Comparison of ENCODE assay signal across 8 cellular contexts in the genomic region with DNA sequence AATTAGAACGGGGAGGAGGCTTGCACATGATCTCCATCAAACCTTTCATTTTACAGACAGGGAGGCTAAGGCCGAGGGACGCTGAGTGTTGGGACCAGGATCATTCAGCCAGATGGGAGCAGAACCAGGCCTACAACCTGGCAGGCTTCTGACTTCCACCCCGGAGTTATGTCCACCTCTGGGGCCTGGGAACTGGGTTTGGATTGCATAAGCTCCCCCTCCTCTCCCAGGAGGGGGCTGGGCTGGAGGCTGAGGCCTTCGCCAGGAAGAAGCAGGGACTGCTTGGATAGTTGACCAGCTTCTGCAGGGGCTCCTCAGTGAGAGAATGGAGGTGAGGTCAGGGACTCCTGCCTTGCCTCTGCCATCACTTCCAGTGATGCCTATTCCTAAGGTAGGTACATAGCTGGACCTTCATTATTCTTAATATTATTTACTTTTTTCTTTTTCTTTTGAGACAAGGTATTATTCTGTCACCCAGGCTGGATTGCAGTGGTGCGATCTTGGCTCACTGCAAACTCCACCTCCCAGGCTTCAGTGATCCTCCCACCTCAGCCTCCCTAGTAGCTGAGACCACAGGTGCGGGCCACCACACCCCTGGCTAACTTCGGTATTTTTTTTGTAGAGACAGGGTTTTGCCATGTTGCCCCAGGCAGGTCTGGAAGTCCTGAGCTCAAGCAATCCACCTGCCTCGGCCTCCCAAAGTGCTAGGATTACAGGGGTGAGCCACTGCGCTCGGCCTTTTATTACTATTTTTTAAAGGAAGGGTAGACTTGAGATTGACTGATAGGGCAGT. TPM values are rescaled to one million over a fixed set of nuclear protein-coding genes. Genes with fewer than 3 reads are reported as not detected.
A peak's percentile ranks its signal among the peaks of the same experiment; 100 is the strongest.
DNase-seq lines count a peak whose midpoint lies in the region; ATAC-seq and TF ChIP-seq lines count a peak whose summit lies in the region.

No MANE protein-coding gene starts in this region.

- H3K36me3 ChIP-seq in iPS-20b (ENCODE audit: insufficient read depth, low read depth, low read length) (no peaks in the 10 kb centered on the region), thoracic aorta (no peaks in the 10 kb centered on the region), brain microvascular endothelial cell (replicated peaks) (no peaks in the 10 kb centered on the region)

- H3K9me3 ChIP-seq in iPS-20b (ENCODE audit: insufficient read depth, low read depth, low read length) (no peaks in the 10 kb centered on the region), thoracic aorta (no peaks in the 10 kb centered on the region)

- peak overlapping the region; percentile 95 for H3K27ac Mint-ChIP-seq in T-helper 2 cell treated with Interferon-gamma antibody and Interleukin-4, amounts not matched to agents 5 μg/mL and 100 μg/mL, for 36 hours

- H3K27me3 ChIP-seq in iPS-20b (ENCODE audit: insufficient read depth, low read length) = no peaks in the 10 kb centered on the region
- no peaks in the 10 kb centered on the region for H3K27me3 ChIP-seq in thoracic aorta (replicated peaks; ENCODE audit: insufficient read depth)
- H3K27me3 ChIP-seq in brain microvascular endothelial cell (replicated peaks) = peaks cover 2% of the 10 kb centered on the region

- H3K9ac ChIP-seq in iPS-20b (ENCODE audit: low read depth, low read length) = no peak overlapping the region

- TF ChIP-seq CTCF in thoracic aorta (IDR thresholded peaks at IDR 0.05) (no peak), brain microvascular endothelial cell (IDR thresholded peaks at IDR 0.05; ENCODE audit: low read depth, low read length, missing control alignments) (no peak), GM20000 (IDR thresholded peaks at IDR 0.05; ENCODE audit: extremely low read depth, missing control alignments) (no peak)

- H3K27ac ChIP-seq in iPS-20b (ENCODE audit: low read length) (no peak overlapping the region), thoracic aorta (no peak overlapping the region), brain microvascular endothelial cell (no peak overlapping the region)

- in situ Hi-C loops in brain microvascular endothelial cell (cut with HindIII; ENCODE audit: low pct_ligation_motif_present, low sequenced_read_pairs) = no loop called here

- peak overlapping the region; percentile 96 for H3K4me3 Mint-ChIP-seq in T-helper 2 cell treated with Interferon-gamma antibody and Interleukin-4, amounts not matched to agents 5 μg/mL and 100 μg/mL, for 36 hours

- no peaks in the 10 kb centered on the region for H3K27me3 Mint-ChIP-seq in T-helper 2 cell treated with Interferon-gamma antibody and Interleukin-4, amounts not matched to agents 5 μg/mL and 100 μg/mL, for 36 hours (ENCODE audit: low read depth)

- ATAC-seq in thoracic aorta (ENCODE audit: insufficient number of reproducible peaks, low FRiP score, low read depth) = no peak

- H3K4me3 ChIP-seq in iPS-20b (ENCODE audit: low read length) (peak overlapping the region; percentile 69; the same call in 1 of the 2 replicates), thoracic aorta (peak overlapping the region; percentile 77), brain microvascular endothelial cell (ENCODE audit: low read depth, low read length) (no peak overlapping the region)

- peaks cover 32% of the 10 kb centered on the region for H3K36me3 Mint-ChIP-seq in T-helper 2 cell treated with Interferon-gamma antibody and Interleukin-4, amounts not matched to agents 5 μg/mL and 100 μg/mL, for 36 hours (ENCODE audit: low read depth)

- DNase-seq in activated effector memory CD4-positive, alpha-beta T cell treated with anti-CD3 and anti-CD28 coated beads, Interleukin-2, amount 50 U/mL, for 16 hours = peak; percentile 58
- no peak for DNase-seq in activated effector memory CD4-positive, alpha-beta T cell treated with Interleukin-2 at 50 U/mL for 16 hours
- no peak for DNase-seq in T-helper 2 cell treated with Interferon-gamma antibody and Interleukin-4, amounts not matched to agents 5 μg/mL and 100 μg/mL, for 36 hours (ENCODE audit: low spot score)
- DNase-seq in thoracic aorta (ENCODE audit: low spot score) (no peak), SHP77 (lab: John Stamatoyannopoulos, UW) (no peak), brain microvascular endothelial cell (no peak), GM20000 (ENCODE audit: low spot score) (no peak)

- peaks cover 38% of the 10 kb centered on the region for H3K4me1 Mint-ChIP-seq in T-helper 2 cell treated with Interferon-gamma antibody and Interleukin-4, amounts not matched to agents 5 μg/mL and 100 μg/mL, for 36 hours (ENCODE audit: low read depth)

- no peaks in the 10 kb centered on the region for H3K4me1 ChIP-seq in iPS-20b (ENCODE audit: insufficient read depth, low read length)
- no peaks in the 10 kb centered on the region for H3K4me1 ChIP-seq in thoracic aorta (ENCODE audit: control insufficient read depth in 1 of 2, low read depth in 2 of 2)

- H3K9me3 Mint-ChIP-seq in T-helper 2 cell treated with Interferon-gamma antibody and Interleukin-4, amounts not matched to agents 5 μg/mL and 100 μg/mL, for 36 hours = no peaks in the 10 kb centered on the region

RNA-seq across cellular contexts. Expression of a gene that starts 1.3 kb away (rescaled TPM):
- total RNA-seq in thoracic aorta = 1 to 10 TPM; 2.3 to 5.6 TPM
